8 cellular contexts compared by ENCODE assay signal in genomic region chr12:106773286-106773685, GRCh38. TPM values are rescaled to one million over a fixed set of nuclear protein-coding genes. Genes with fewer than 3 reads are reported as not detected.
DNase-seq lines count a peak whose midpoint lies in the region; ATAC-seq, FAIRE-seq and TF ChIP-seq lines count a peak whose summit lies in the region.

No MANE protein-coding gene starts in this region.

- peaks cover 18% of the 10 kb centered on the region for H3K4me1 ChIP-seq in CD8-positive, alpha-beta memory T cell (ENCODE audit: insufficient read depth, low read length)
- H3K4me1 ChIP-seq in NT2/D1 (ENCODE audit: insufficient read depth, insufficient read length) (peaks cover 7% of the 10 kb centered on the region), H1 (replicated peaks in 1 of 4; ENCODE audit: control insufficient read depth in 3 of 4, insufficient read depth in 4 of 4, low read length in 3 of 4) (peaks cover 5 to 17% (median 13%) of the 10 kb centered on the region in 4 experiments; a peak in 5 of 7 replicates)

- peaks cover 14 to 35% of the 10 kb centered on the region in 2 experiments for H3K79me2 ChIP-seq in H1 (ENCODE audit: control insufficient read depth in 1 of 2, insufficient read depth in 2 of 2, low read length in 2 of 2)

- CTCF ChIA-PET in CD8-positive, alpha-beta memory T cell (lab: Charles Lee) = no interaction called here
- CTCF ChIA-PET in H1 (lab: Charles Lee; ENCODE audit: partially characterized antibody) = interaction anchor here (0.6 to 1.8 kb wide), 3 partner anchors 16 to 49 kb away, joined by 3 to 6 read pairs (median 3); no protein-coding TSS in a partner anchor

- H3K9me3 ChIP-seq in CD8-positive, alpha-beta memory T cell (ENCODE audit: low read length) = no peaks in the 10 kb centered on the region
- H3K9me3 ChIP-seq in NT2/D1 (ENCODE audit: insufficient read depth, low read length) = peaks cover 7% of the 10 kb centered on the region
- no peaks in the 10 kb centered on the region for H3K9me3 ChIP-seq in H1 (ENCODE audit: insufficient read depth in 2 of 2, low read depth in 1 of 2, low read length in 1 of 2)

- no peaks in the 10 kb centered on the region for H3K27me3 ChIP-seq in CD8-positive, alpha-beta memory T cell (ENCODE audit: insufficient read depth, low read length, poor library complexity, severe bottlenecking)
- H3K27me3 ChIP-seq in NT2/D1 (ENCODE audit: insufficient read depth, insufficient read length) (no peaks in the 10 kb centered on the region), H1 (replicated peaks in 1 of 4; ENCODE audit: control insufficient read depth in 3 of 4, extremely low read depth in 1 of 4, insufficient read depth in 3 of 4, low read length in 3 of 4) (no peaks in the 10 kb centered on the region)

- peak overlapping the region; percentile 88 to 99 (median 96) for H3K4me3 Mint-ChIP-seq in CD8-positive, alpha-beta memory T cell
- H3K4me3 Mint-ChIP-seq in osteocyte (ENCODE audit: unreplicated experiment) = peak overlapping the region; percentile 98

- no peak overlapping the region for H4K91ac ChIP-seq in H1 (replicated peaks; ENCODE audit: insufficient read length, low read length)

- H3K4me2 ChIP-seq in H1 (ENCODE audit: insufficient read depth in 1 of 2, low read depth in 2 of 2, low read length in 2 of 2) = peak overlapping the region; percentile 68 to 94

- H2AFZ ChIP-seq in H1 (ENCODE audit: low read length) = no peak overlapping the region

- WGBS in H1 (ENCODE audit: extremely low coverage in 1 of 2, insufficient coverage in 1 of 2, insufficient read length in 1 of 2, insufficient replicate concordance in 2 of 2, low coverage in 1 of 2, low lambda C conversion rate in 2 of 2, missing lambda C conversion rate in 1 of 2), 2 experiments = 91% methylated on average over 12 of the region's 12 CpGs; no CpG with 5 or more reads in 1 of the 2 experiments

- no peak overlapping the region; the same call in 1 of the 2 replicates for H2BK5ac ChIP-seq in H1 (ENCODE audit: low read depth, low read length)

- H3K4ac ChIP-seq in H1 (replicated peaks; ENCODE audit: insufficient read length, low read depth, low read length) = no peak overlapping the region

- H3K18ac ChIP-seq in H1 (ENCODE audit: extremely low read depth, low read length) = no peak overlapping the region

- no peak overlapping the region for H2AK5ac ChIP-seq in H1 (ENCODE audit: low read depth, low read length)

- ATAC-seq in HG03469 (IDR thresholded peaks at IDR 0.05; ENCODE audit: unreplicated experiment) = no peak

- DNase-seq in CD8-positive, alpha-beta memory T cell = peak in 1 of 5 donors; percentile 14
- DNase-seq in NT2/D1 (ENCODE audit: low read depth, low spot score) (no peak), H1 (ENCODE audit: low read depth in 1 of 2, low spot score in 2 of 2) (no peak), osteocyte (ENCODE audit: extremely low spot score, unreplicated experiment) (no peak), HT-29 (ENCODE audit: low spot score) (no peak), kidney glomerular epithelial cell (lab: John Stamatoyannopoulos, UW) (no peak), DMS114 treated with DMSO at 0.1 percent for 48 hours (lab: John Stamatoyannopoulos, UW; ENCODE audit: unreplicated experiment) (no peak)

- no peak overlapping the region for H2BK20ac ChIP-seq in H1 (ENCODE audit: low read length)

- H3K36me3 ChIP-seq in CD8-positive, alpha-beta memory T cell (ENCODE audit: insufficient read depth, low read length) = no peaks in the 10 kb centered on the region
- H3K36me3 ChIP-seq in NT2/D1 (ENCODE audit: insufficient read depth, insufficient read length, low read length) (peaks cover 21% of the 10 kb centered on the region), H1 (ENCODE audit: control insufficient read depth in 2 of 4, insufficient read depth in 4 of 4, low read length in 3 of 4) (no peaks in the 10 kb centered on the region; a peak in 1 of 8 replicates)

- peaks cover 39 to 46% (median 43%) of the 10 kb centered on the region in 3 donors for H3K4me1 Mint-ChIP-seq in CD8-positive, alpha-beta memory T cell
- peaks cover 46% of the 10 kb centered on the region for H3K4me1 Mint-ChIP-seq in osteocyte (ENCODE audit: unreplicated experiment)

- H2BK12ac ChIP-seq in H1 (ENCODE audit: low read depth, low read length) = no peak overlapping the region; the same call in 1 of the 2 replicates

- no peak for TF ChIP-seq POLR2A in H1 (IDR thresholded peaks at IDR 0.05; ENCODE audit: control extremely low read depth in 1 of 2, low read depth in 2 of 2, low read length in 2 of 2)

- H3K56ac ChIP-seq in H1 (replicated peaks; ENCODE audit: insufficient read length, low read depth, low read length) = no peak overlapping the region

- no peak overlapping the region for H2BK15ac ChIP-seq in H1 (ENCODE audit: low read length)

- H3K4me3 ChIP-seq in CD8-positive, alpha-beta memory T cell (ENCODE audit: low read length) = no peak overlapping the region
- H3K4me3 ChIP-seq in NT2/D1 (ENCODE audit: insufficient read length, low read depth) (peak overlapping the region; percentile 93), H1 (ENCODE audit: extremely low read depth in 1 of 4, insufficient read depth in 2 of 4, low read depth in 3 of 4, low read length in 4 of 4) (peak overlapping the region; percentile 81 to 92 (median 85); a peak in 6 of 8 replicates)

- peaks cover 7% of the 10 kb centered on the region; the same call in 1 of the 2 replicates for H3K23me2 ChIP-seq in H1 (ENCODE audit: low read depth, low read length)

- no peak overlapping the region for H3K27ac ChIP-seq in CD8-positive, alpha-beta memory T cell (ENCODE audit: low read depth, low read length)
- H3K27ac ChIP-seq in H1 (ENCODE audit: low read depth, low read length) = no peak overlapping the region

- H4K20me1 ChIP-seq in H1 (replicated peaks in 1 of 2; ENCODE audit: control insufficient read depth in 1 of 2, insufficient read depth in 2 of 2, low read length in 2 of 2) = peaks cover 0 to 7% of the 10 kb centered on the region in 2 experiments

- no peak overlapping the region for H3K23ac ChIP-seq in H1 (ENCODE audit: insufficient read length)

- no peak overlapping the region for H4K8ac ChIP-seq in H1 (ENCODE audit: extremely low read depth, insufficient read depth, low read length)

- no peak for TF ChIP-seq CTCF in H1 (IDR thresholded peaks at IDR 0.05; ENCODE audit: control extremely low read depth in 1 of 3, insufficient read depth in 1 of 3, low read depth in 1 of 3, low read length in 3 of 3)
- TF ChIP-seq CTCF in osteocyte (IDR thresholded peaks at IDR 0.05) = no peak

- TF ChIP-seq RAD21 in H1 (IDR thresholded peaks at IDR 0.05 in 1 of 2, conservative IDR thresholded peaks at IDR 0.05 in 1 of 2; ENCODE audit: low read depth in 2 of 2, low read length in 2 of 2) = no peak

- H3K27me3 Mint-ChIP-seq in CD8-positive, alpha-beta memory T cell = peaks cover 0 to 5% of the 10 kb centered on the region in 2 donors
- H3K27me3 Mint-ChIP-seq in osteocyte (ENCODE audit: unreplicated experiment) = no peaks in the 10 kb centered on the region

- H3K36me3 Mint-ChIP-seq in CD8-positive, alpha-beta memory T cell = peaks cover 0 to 11% (median 0%) of the 10 kb centered on the region in 3 donors
- no peaks in the 10 kb centered on the region for H3K36me3 Mint-ChIP-seq in osteocyte (ENCODE audit: unreplicated experiment)

- H3K9me3 Mint-ChIP-seq in CD8-positive, alpha-beta memory T cell = no peaks in the 10 kb centered on the region
- no peaks in the 10 kb centered on the region for H3K9me3 Mint-ChIP-seq in osteocyte (ENCODE audit: unreplicated experiment)

- H4K5ac ChIP-seq in H1 (ENCODE audit: insufficient read length, low read depth, low read length) = no peak overlapping the region

- POLR2A ChIA-PET in CD8-positive, alpha-beta memory T cell (lab: Charles Lee) = interaction anchor here (0.9 kb wide), 1 partner anchor 26 kb away, joined by 3 read pairs; no protein-coding TSS in a partner anchor
- POLR2A ChIA-PET in H1 (lab: Charles Lee; ENCODE audit: partially characterized antibody) = interaction anchor here (1.3 to 1.4 kb wide), 3 partner anchors 9 to 13 kb away, joined by 3 to 5 read pairs (median 3); no protein-coding TSS in a partner anchor

- H3K9ac ChIP-seq in NT2/D1 (ENCODE audit: insufficient read length, low read depth) (peak overlapping the region; percentile 86), H1 (replicated peaks in 1 of 4; ENCODE audit: extremely low read depth in 1 of 4, low read depth in 3 of 4, low read length in 3 of 4) (no peak overlapping the region; a peak in 1 of 7 replicates)

- FAIRE-seq in H1 (lab: Jason Lieb, UNC) = no peak

- H3K79me1 ChIP-seq in H1 (ENCODE audit: low read depth, low read length) = peaks cover 2% of the 10 kb centered on the region; the same call in 1 of the 2 replicates

- no peak overlapping the region for H2BK120ac ChIP-seq in H1 (replicated peaks; ENCODE audit: low read depth, low read length)

- no peak for TF ChIP-seq EP300 in H1 (IDR thresholded peaks at IDR 0.05; ENCODE audit: borderline replicate concordance in 1 of 2, low read depth in 2 of 2, low read length in 2 of 2)

- no peak overlapping the region for H3K14ac ChIP-seq in H1 (ENCODE audit: insufficient read length)

- peak overlapping the region in 6 of 8 donors; percentile 55 to 100 (median 99) for H3K27ac Mint-ChIP-seq in CD8-positive, alpha-beta memory T cell
- peak overlapping the region; percentile 99 for H3K27ac Mint-ChIP-seq in osteocyte (ENCODE audit: unreplicated experiment)

TF ChIP-seq in H1, 55 proteins besides CTCF, POLR2A, EP300 and RAD21 (continues in another document):
- TF ChIP-seq ZNF274 (IDR thresholded peaks at IDR 0.05; ENCODE audit: borderline replicate concordance, extremely low read depth, low read length) (no peak), KDM4A (IDR thresholded peaks at IDR 0.05; ENCODE audit: low read depth, low read length, severe bottlenecking) (no peak), HDAC2 (IDR thresholded peaks at IDR 0.05; ENCODE audit: borderline replicate concordance in 1 of 2, low read depth in 2 of 2, low read length in 2 of 2) (no peak), ASH2L (IDR thresholded peaks at IDR 0.05; ENCODE audit: low read length) (no peak), CBX5 (IDR thresholded peaks at IDR 0.05; ENCODE audit: low read depth, low read length) (no peak), TCF12 (IDR thresholded peaks at IDR 0.05; ENCODE audit: low read depth, low read length) (no peak), PHF8 (conservative IDR thresholded peaks at IDR 0.05; ENCODE audit: low read depth, low read length) (no peak)

RNA-seq across cellular contexts. Expression of gene RIC8B, which starts 1.2 kb away (rescaled TPM):
- total RNA-seq in CD8-positive, alpha-beta memory T cell = 10 to 100 TPM in 1 of 2 experiments, 1 to 10 TPM in 1; 9.9 to 11.2 TPM
- polyA plus RNA-seq in CD8-positive, alpha-beta memory T cell = 10.2 TPM
- 23.6 and 25.3 TPM in 2 replicates for total RNA-seq in H1 (2021; fragmentation: NEBNext Ultra II Directional; extraction: Animal tissue kit (Norgen Biotek cat#: 25700))
- polyA plus RNA-seq in H1 (2011; rRNA removed) = 5.7 and 8.2 TPM in 2 replicates
- 8.9 TPM for polyA plus RNA-seq in H1 (2011; cell fraction: cytosol; rRNA removed)
- polyA plus RNA-seq in H1 (2011; cell fraction: nucleus; rRNA removed) = 11.2 TPM
- polyA plus RNA-seq in H1 (2012, experiment 1 of 2) = 11.9 to 21.6 TPM (median 14.6 TPM) in 4 replicates
- polyA plus RNA-seq in H1 (2012, experiment 2 of 2) = 2.3 TPM
- 10.2 TPM for polyA plus RNA-seq in H1 (2013, experiment 1 of 2)
- polyA plus RNA-seq in H1 (2013, experiment 2 of 2) = 9.6 TPM
- 47.0 and 61.7 TPM in 2 replicates for polyA minus RNA-seq in H1 (2011; rRNA and poly(A)+ RNA removed)
- polyA minus RNA-seq in H1 (2011; cell fraction: cytosol; rRNA and poly(A)+ RNA removed) = 8.8 TPM
- 49.1 TPM for polyA minus RNA-seq in H1 (2011; cell fraction: nucleus; rRNA and poly(A)+ RNA removed)
- total RNA-seq in osteocyte = 15.0 and 17.0 TPM in 2 replicates
- 3.2 and 4.3 TPM in 2 replicates for total RNA-seq in HT-29 (2014; rRNA removed; shearing (Covaris generic))
